Comparison of ENCODE assay signal across 9 cellular contexts in genomic region chr7:98283887-98284222, GRCh38. TPM values are rescaled to one million over a fixed set of nuclear protein-coding genes. Genes with fewer than 3 reads are reported as not detected.
DNase-seq lines count a peak whose midpoint lies in the region; ATAC-seq, FAIRE-seq and TF ChIP-seq lines count a peak whose summit lies in the region.
"Had no signal": no experiment of that assay in that cellular context is flagged by ENCODE, and none has a peak within 500 bp of the region (broad histone marks: within the 10 kb centered on the region; RNA-seq: fewer than 3 reads in every experiment).

No MANE protein-coding gene starts in this region.

- peaks cover 71% of the 10 kb centered on the region for H3K79me2 ChIP-seq in fibroblast of lung (ENCODE audit: control insufficient read depth, insufficient read depth, low read length)

- H3K4me1 ChIP-seq in BLaER1, result peaks cover 80% of the 10 kb centered on the region
- H3K4me1 ChIP-seq in SJSA1 (replicated peaks), result peaks cover 58% of the 10 kb centered on the region
- H3K4me1 ChIP-seq in fibroblast of lung (ENCODE audit: control insufficient read depth, extremely low read depth, insufficient read depth, low read length), result peaks cover 28% of the 10 kb centered on the region
- peaks cover 41 to 62% (median 42%) of the 10 kb centered on the region in 3 donors for H3K4me1 ChIP-seq in pancreas

- DNase-seq in SJSA1 (ENCODE audit: low read depth in 1 of 2, low spot score in 2 of 2) (no peak), fibroblast of lung (ENCODE audit: low read depth in 2 of 2) (no peak), pancreas (peak in 1 of 6 donors; percentile 46), H4 (ENCODE audit: low spot score) (no peak), DMS 273 treated with DMSO at 0.1 percent for 48 hours (lab: John Stamatoyannopoulos, UW) (no peak)
- no peak for DNase-seq in stimulated activated CD4-positive, alpha-beta T cell treated with anti-CD3 and anti-CD28 coated beads, Interleukin-12 subunit alpha, Interleukin-12 subunit beta, amount 100 ng/mL, for 4 hours
- DNase-seq: KG1 had no signal

- H3K9ac ChIP-seq in BLaER1 (peak overlapping the region; percentile 89), fibroblast of lung (ENCODE audit: insufficient read depth, low read length) (no peak overlapping the region)

- peak overlapping the region; percentile 53 for H3K4me3 ChIP-seq in BLaER1
- peak overlapping the region; percentile 10; the same call in 1 of the 2 replicates for H3K4me3 ChIP-seq in SJSA1
- peak overlapping the region; percentile 52 to 98 (median 73) for H3K4me3 ChIP-seq in fibroblast of lung (replicated peaks in 1 of 4; ENCODE audit: control extremely low read depth in 1 of 4, insufficient read depth in 1 of 4, low read depth in 3 of 4, low read length in 4 of 4)
- peak overlapping the region; percentile 18 to 98 (median 86) for H3K4me3 ChIP-seq in pancreas

- H3K27ac ChIP-seq in BLaER1 (peak overlapping the region; percentile 63), SJSA1 (peak overlapping the region; percentile 69), fibroblast of lung (ENCODE audit: insufficient read depth, low read length) (peak overlapping the region; percentile 88), pancreas (peak overlapping the region; percentile 67 to 95 (median 92))

- 47 to 51% methylated on average over 8 of the region's 8 CpGs for WGBS in pancreas, 2 donors

- no peak for FAIRE-seq in pancreas (lab: Jason Lieb, UNC)

- no peak for ATAC-seq in pancreas
- no peak for ATAC-seq in GM18907 (IDR thresholded peaks at IDR 0.05; ENCODE audit: unreplicated experiment)

- H3K4me2 ChIP-seq in BLaER1 (peak overlapping the region; percentile 99), fibroblast of lung (ENCODE audit: extremely low read depth, insufficient read depth, low read length) (peak overlapping the region; percentile 91)

- H2AFZ ChIP-seq in fibroblast of lung (ENCODE audit: low read length), result no peak overlapping the region

- no peaks in the 10 kb centered on the region for H3K27me3 ChIP-seq in BLaER1
- no peaks in the 10 kb centered on the region for H3K27me3 ChIP-seq in SJSA1 (replicated peaks)
- H3K27me3 ChIP-seq in fibroblast of lung (ENCODE audit: control insufficient read depth, insufficient read depth, low read length), result no peaks in the 10 kb centered on the region
- H3K27me3 ChIP-seq in pancreas, result no peaks in the 10 kb centered on the region

- TF ChIP-seq CTCF in fibroblast of lung (conservative IDR thresholded peaks at IDR 0.05 in 1 of 2, IDR thresholded peaks at IDR 0.05 in 1 of 2; ENCODE audit: low read depth in 1 of 2, low read length in 2 of 2) (no peak), pancreas (IDR thresholded peaks at IDR 0.05) (no peak)

- intact Hi-C loops in pancreas (cut with DNase I), result no loop called here

- H3K36me3 ChIP-seq in BLaER1 (peaks cover 47% of the 10 kb centered on the region), SJSA1 (peaks cover 66% of the 10 kb centered on the region), fibroblast of lung (ENCODE audit: control insufficient read depth, insufficient read depth, low read length) (peaks cover 16% of the 10 kb centered on the region), pancreas (no peaks in the 10 kb centered on the region)

- H4K20me1 ChIP-seq in BLaER1 (peaks cover 68% of the 10 kb centered on the region), fibroblast of lung (ENCODE audit: control insufficient read depth, extremely low read depth, insufficient read depth, low read length) (no peaks in the 10 kb centered on the region)

- H3K9me3 ChIP-seq in BLaER1, result no peaks in the 10 kb centered on the region
- no peaks in the 10 kb centered on the region for H3K9me3 ChIP-seq in SJSA1 (replicated peaks)
- H3K9me3 ChIP-seq in fibroblast of lung (ENCODE audit: control insufficient read depth, insufficient read depth, low read depth, low read length), result no peaks in the 10 kb centered on the region
- no peaks in the 10 kb centered on the region for H3K9me3 ChIP-seq in pancreas

RNA-seq across cellular contexts. Expression of gene BRI3, which starts 2.4 kb away (rescaled TPM):
- total RNA-seq in SJSA1 (2014; rRNA removed; shearing (Covaris generic)), result 19.3 and 30.2 TPM in 2 replicates
- total RNA-seq in fibroblast of lung, result 77.8 and 104 TPM in 2 replicates
- polyA plus RNA-seq in fibroblast of lung, result 164 and 172 TPM in 2 replicates
- polyA plus RNA-seq in fibroblast of lung (2012), result 267 and 318 TPM in 2 replicates
- polyA minus RNA-seq in fibroblast of lung (ENCODE audit: low replicate concordance), result 379 and 477 TPM in 2 replicates
- total RNA-seq in pancreas, result 100 to 1,000 TPM in 5 of 6 donors, 10 to 100 TPM in 1; 88.0 to 122 (median 118) TPM
- 100 to 1,000 TPM; 106 to 107 TPM for polyA plus RNA-seq in pancreas
- 53.6 and 68.3 TPM in 2 replicates for total RNA-seq in H4 (2014; rRNA removed; shearing (Covaris generic))

RNA-seq across cellular contexts. Expression of gene TECPR1, which starts 31.8 kb away (rescaled TPM):
- total RNA-seq in SJSA1 (2014; rRNA removed; shearing (Covaris generic)), result 11.0 and 22.1 TPM in 2 replicates
- 24.9 and 39.0 TPM in 2 replicates for total RNA-seq in fibroblast of lung
- 3.3 and 3.7 TPM in 2 replicates for polyA plus RNA-seq in fibroblast of lung
- 15.4 and 15.6 TPM in 2 replicates for polyA plus RNA-seq in fibroblast of lung (2012)
- 7.7 and 9.1 TPM in 2 replicates for polyA minus RNA-seq in fibroblast of lung (ENCODE audit: low replicate concordance)
- total RNA-seq in pancreas, result 10 to 100 TPM; 12.5 to 26.3 (median 20.0) TPM
- polyA plus RNA-seq in pancreas, result 10 to 100 TPM; 16.2 to 36.3 TPM
- total RNA-seq in H4 (2014; rRNA removed; shearing (Covaris generic)), result 10.8 and 24.5 TPM in 2 replicates

Comparison
In these comparisons a context has a peak if more than half of its experiments do, and no peak if none do; other contexts are left out.
1. H3K4me3 ChIP-seq: peak in every context shown above with its lines; median percentile 86 in pancreas; 73 in fibroblast of lung; 53 in BLaER1; 10 in SJSA1.